15 cellular contexts compared by ENCODE assay signal in genomic region chr3:100725935-100726334, GRCh38.
"Had no signal": no experiment of that assay in that cellular context is flagged by ENCODE, and none has a peak within 500 bp of the region (broad histone marks: within the 10 kb centered on the region; RNA-seq: fewer than 3 reads in every experiment).

No MANE protein-coding gene starts in this region.

- DNase-seq: activated CD4-positive, alpha-beta T cell treated with anti-CD3 and anti-CD28 coated beads for 36 hours; activated effector memory CD4-positive, alpha-beta T cell treated with anti-CD3 and anti-CD28 coated beads, Interleukin-2, amount 50 U/mL, for 16 hours; amniotic stem cell; mesenchymal stem cell; nephron progenitor cell; psoas muscle; sigmoid colon; stimulated activated CD4-positive, alpha-beta T cell treated with anti-CD3 and anti-CD28 coated beads, Interleukin-12 subunit alpha, Interleukin-12 subunit beta, amount 100 ng/mL, for 4 hours; T1000; testis; WERI-Rb-1 had no signal

- H3K27me3 ChIP-seq: esophagus muscularis mucosa, sigmoid colon, testis had no signal

- H3K4me1 Mint-ChIP-seq: nephron progenitor cell had no signal

- H3K4me1 ChIP-seq: psoas muscle, testis had no signal

- H3K27me3 Mint-ChIP-seq: activated CD4-positive, alpha-beta T cell treated with anti-CD3 and anti-CD28 coated beads for 36 hours; brain; stimulated activated naive CD8-positive, alpha-beta T cell treated with anti-CD3 and anti-CD28 coated beads, Interleukin-15, Interleukin-2, amounts not matched to agents 100 ng/mL and 50 ng/mL, for 24 hours had no signal

- H3K9me3 Mint-ChIP-seq: activated naive CD4-positive, alpha-beta T cell treated with anti-CD3 and anti-CD28 coated beads, Interleukin-2, amount 50 U/mL, for 72 hours; brain; nephron progenitor cell; stimulated activated naive CD8-positive, alpha-beta T cell treated with anti-CD3 and anti-CD28 coated beads, Interleukin-15, Interleukin-2, amounts not matched to agents 100 ng/mL and 50 ng/mL, for 24 hours had no signal

- H3K27ac ChIP-seq: esophagus muscularis mucosa, psoas muscle, sigmoid colon, testis, WERI-Rb-1 had no signal

- H3K4me3 ChIP-seq: esophagus muscularis mucosa, psoas muscle, sigmoid colon, testis had no signal

- H3K9me3 ChIP-seq: esophagus muscularis mucosa, psoas muscle, sigmoid colon, testis had no signal

- ATAC-seq: activated CD4-positive, alpha-beta T cell treated with anti-CD3 and anti-CD28 coated beads for 36 hours; activated naive CD4-positive, alpha-beta T cell treated with anti-CD3 and anti-CD28 coated beads, Interleukin-2, amount 50 U/mL, for 72 hours; psoas muscle had no signal

- H3K4me3 Mint-ChIP-seq: activated CD4-positive, alpha-beta T cell treated with anti-CD3 and anti-CD28 coated beads for 36 hours; brain; nephron progenitor cell; stimulated activated naive CD8-positive, alpha-beta T cell treated with anti-CD3 and anti-CD28 coated beads, Interleukin-15, Interleukin-2, amounts not matched to agents 100 ng/mL and 50 ng/mL, for 24 hours had no signal

- H3K27ac Mint-ChIP-seq: activated CD4-positive, alpha-beta T cell treated with anti-CD3 and anti-CD28 coated beads for 36 hours; nephron progenitor cell; stimulated activated naive CD8-positive, alpha-beta T cell treated with anti-CD3 and anti-CD28 coated beads, Interleukin-15, Interleukin-2, amounts not matched to agents 100 ng/mL and 50 ng/mL, for 24 hours had no signal
